8 cellular contexts compared by ENCODE assay signal in genomic region chr18:59358611-59359575, GRCh38. TPM values are rescaled to one million over a fixed set of nuclear protein-coding genes. Genes with fewer than 3 reads are reported as not detected.
DNase-seq lines count a peak whose midpoint lies in the region; ATAC-seq and TF ChIP-seq lines count a peak whose summit lies in the region.

Gene LMAN1, minus strand, starts transcription at chr18:59359265. Its CDS starts 21 bp downstream, at chr18:59359244.

- peak within 1 kb of the TSS; percentile 93 to 99 (median 97) for H3K4me3 Mint-ChIP-seq in T-cell

- H3K36me3 Mint-ChIP-seq in T-cell, result peaks cover 10% of the 10 kb centered on the region

- peak within 1 kb of the TSS; percentile 60 for H3K4ac ChIP-seq in trophoblast cell (ENCODE audit: low read depth, low read length)

- 0 to 1% (median 0%) methylated on average over 67 to 78 of the region's 78 CpGs for WGBS in adipose tissue, 3 donors
- no CpG with 5 or more reads among the region's 78 CpGs for WGBS in trophoblast cell (ENCODE audit: extremely low coverage, insufficient coverage, insufficient read length)
- 1% methylated on average over 25 to 50 of the region's 78 CpGs for WGBS in tibial nerve, 2 donors

- peak within 1 kb of the TSS; percentile 68 for H4K12ac ChIP-seq in trophoblast cell (ENCODE audit: low read depth, low read length)

- peak within 1 kb of the TSS; percentile 92 for H2BK120ac ChIP-seq in trophoblast cell (ENCODE audit: insufficient read depth, low read length, poor library complexity)

- TF ChIP-seq POLR2A in tibial nerve (IDR thresholded peaks at IDR 0.05), result peak in 1 of 2 donors; percentile 48

- H3K9ac ChIP-seq in trophoblast cell (ENCODE audit: low read length), result peak within 1 kb of the TSS; percentile 99

- H3K23ac ChIP-seq in trophoblast cell (ENCODE audit: low read length), result no peak within 1 kb of the TSS

- peak within 1 kb of the TSS; percentile 69 for H3K4me2 ChIP-seq in trophoblast cell (ENCODE audit: low read length)

- no peaks in the 10 kb centered on the region for H3K27me3 Mint-ChIP-seq in T-cell

- POLR2A ChIA-PET in T-cell (lab: Charles Lee), result interaction anchor here in 1 of 2 donors (0.6 kb wide), 1 partner anchor 1161 kb away, joined by 8 read pairs; no protein-coding TSS in a partner anchor

- intact Hi-C loops in cardiac septum (cut with DNase I), result no loop called here

- H3K9me3 ChIP-seq in trophoblast cell (ENCODE audit: insufficient read depth, low read depth, low read length), result no peaks in the 10 kb centered on the region
- H3K9me3 ChIP-seq in tibial nerve, result no peaks in the 10 kb centered on the region

- no peaks in the 10 kb centered on the region for H3K9me3 Mint-ChIP-seq in T-cell

- peaks cover 5% of the 10 kb centered on the region for H3K79me1 ChIP-seq in trophoblast cell (ENCODE audit: low read length)

- peak within 1 kb of the TSS; percentile 96 to 97 for H3K27ac Mint-ChIP-seq in T-cell

- H3K18ac ChIP-seq in trophoblast cell (ENCODE audit: low read length), result peak within 1 kb of the TSS; percentile 84

- DNase-seq in GM13977 (ENCODE audit: low spot score) (peak; percentile 97), NCI-H146 (lab: John Stamatoyannopoulos, UW) (peak; percentile 99), T-cell (peak; percentile 68 to 92 (median 83)), cardiac septum (ENCODE audit: low spot score) (peak; percentile 96), trophoblast cell (peak; percentile 93 to 97), tibial nerve (ENCODE audit: low spot score in 2 of 2) (peak; percentile 86 to 90)

- peak within 1 kb of the TSS; percentile 100 for H3K4me3 ChIP-seq in trophoblast cell (ENCODE audit: low read depth, low read length)
- peak within 1 kb of the TSS; percentile 79 to 90 (median 86) for H3K4me3 ChIP-seq in tibial nerve

- H3K27me3 ChIP-seq in trophoblast cell (ENCODE audit: insufficient read depth, low read length), result no peaks in the 10 kb centered on the region
- H3K27me3 ChIP-seq in tibial nerve, result no peaks in the 10 kb centered on the region

- ATAC-seq in HG02870 (IDR thresholded peaks at IDR 0.05; ENCODE audit: unreplicated experiment) (peak; percentile 95), T-cell (replicated peaks in 1 of 4) (peak; percentile 85 to 94 (median 92))

- peaks cover 30 to 40% (median 39%) of the 10 kb centered on the region in 3 donors for H3K4me1 Mint-ChIP-seq in T-cell

- no peak within 1 kb of the TSS for H3K27ac ChIP-seq in adipose tissue (ENCODE audit: low read depth, low read length)
- peak within 1 kb of the TSS; percentile 36 for H3K27ac ChIP-seq in trophoblast cell (ENCODE audit: low read depth, low read length)
- peak within 1 kb of the TSS; percentile 84 to 93 (median 90) for H3K27ac ChIP-seq in tibial nerve

- H2BK12ac ChIP-seq in trophoblast cell (ENCODE audit: low read length), result peak within 1 kb of the TSS; percentile 12

- H3K79me2 ChIP-seq in trophoblast cell (ENCODE audit: control insufficient read depth, insufficient read depth, low read length, poor library complexity), result peaks cover 5% of the 10 kb centered on the region

- peak in 1 of 2 donors; percentile 73 for TF ChIP-seq EP300 in tibial nerve (IDR thresholded peaks at IDR 0.05)

- H2BK5ac ChIP-seq in trophoblast cell (ENCODE audit: low read depth, low read length, poor library complexity), result peak within 1 kb of the TSS; percentile 84

- peaks cover 0 to 1% of the 10 kb centered on the region in 2 experiments for H3K4me1 ChIP-seq in trophoblast cell (ENCODE audit: control insufficient read depth in 1 of 2, insufficient read depth in 2 of 2, low read length in 2 of 2)
- H3K4me1 ChIP-seq in tibial nerve, result peaks cover 0 to 36% (median 12%) of the 10 kb centered on the region in 4 donors

- peak within 1 kb of the TSS; percentile 78 for H2AFZ ChIP-seq in trophoblast cell (ENCODE audit: insufficient read depth, low read length, poor library complexity)

- TF ChIP-seq CTCF in GM13977 (IDR thresholded peaks at IDR 0.05; ENCODE audit: extremely low read depth, insufficient read depth, missing control alignments) (no peak), tibial nerve (IDR thresholded peaks at IDR 0.05) (no peak)

- CTCF ChIA-PET in T-cell (lab: Charles Lee), result interaction anchor here in 1 of 2 donors (0.6 kb wide), 1 partner anchor 279 kb away, joined by 4 read pairs; no protein-coding TSS in a partner anchor

- H3K14ac ChIP-seq in trophoblast cell (ENCODE audit: low read length), result peak within 1 kb of the TSS; percentile 97

- in situ Hi-C loops in GM13977 (cut with MboI; ENCODE audit: low pct_unique_long_range_greater_than_20kb, low sequenced_read_pairs, unreplicated experiment), result no loop called here

- H3K36me3 ChIP-seq in trophoblast cell (ENCODE audit: control insufficient read depth in 1 of 2, insufficient read depth in 2 of 2, low read length in 2 of 2), result peaks cover 0 to 5% of the 10 kb centered on the region in 2 experiments
- peaks cover 0 to 16% (median 0%) of the 10 kb centered on the region in 3 donors for H3K36me3 ChIP-seq in tibial nerve

- H4K91ac ChIP-seq in trophoblast cell (ENCODE audit: low read depth, low read length), result peak within 1 kb of the TSS; percentile 92

- H2AK5ac ChIP-seq in trophoblast cell (ENCODE audit: low read length), result peak within 1 kb of the TSS; percentile 73

- H4K8ac ChIP-seq in trophoblast cell (ENCODE audit: low read depth, low read length), result peak within 1 kb of the TSS; percentile 98

RNA-seq across cellular contexts. Expression of gene LMAN1, which starts in this region (rescaled TPM):
- total RNA-seq in T-cell (10 to 100 TPM; 34.4 to 52.5 (median 48.3) TPM), cardiac septum (50.8 TPM), tibial nerve (10 to 100 TPM; 61.5 to 83.7 (median 69.8) TPM)
- 10 to 100 TPM; 14.4 to 28.2 (median 23.0) TPM for polyA plus RNA-seq in adipose tissue
- 125 and 137 TPM in 2 replicates for polyA plus RNA-seq in trophoblast cell (2013)
